Comparison of ENCODE assay signal across 8 cellular contexts in genomic region chr14:87805315-87805723, GRCh38.
DNase-seq lines count a peak whose midpoint lies in the region; FAIRE-seq and TF ChIP-seq lines count a peak whose summit lies in the region.

No MANE protein-coding gene starts in this region.

- no peaks in the 10 kb centered on the region for H3K9me3 ChIP-seq in left ventricle myocardium inferior (replicated peaks)

- intact Hi-C loops in left ventricle myocardium inferior (cut with micrococcal nuclease): loop anchor here (5.0 kb wide), 1 partner anchor 92 kb away; no protein-coding TSS in a partner anchor

- no peaks in the 10 kb centered on the region for H3K36me3 ChIP-seq in left ventricle myocardium inferior

- H3K27ac ChIP-seq in left ventricle myocardium inferior (replicated peaks): no peak overlapping the region

- TF ChIP-seq CTCF in left ventricle myocardium inferior (IDR thresholded peaks at IDR 0.05; ENCODE audit: borderline replicate concordance): peak; percentile 67

- no peaks in the 10 kb centered on the region for H3K27me3 ChIP-seq in left ventricle myocardium inferior (ENCODE audit: low read depth)

- no peak overlapping the region for H3K4me3 ChIP-seq in left ventricle myocardium inferior

- no peak for FAIRE-seq in H54 (lab: Jason Lieb, UNC)

- H3K4me1 ChIP-seq in left ventricle myocardium inferior: no peaks in the 10 kb centered on the region

- TF ChIP-seq POLR2A in H54 (IDR thresholded peaks at IDR 0.05; ENCODE audit: low read depth, low read length): no peak

- DNase-seq in NCI-H510A treated with DMSO at 0.1 percent for 48 hours (lab: John Stamatoyannopoulos, UW) (peak; percentile 6), NCI-H510A (lab: John Stamatoyannopoulos, UW) (no peak), H54 (ENCODE audit: insufficient read length, low spot score) (peak; percentile 13), NCI-H1694 treated with DMSO at 0.1 percent for 48 hours (lab: John Stamatoyannopoulos, UW) (peak; percentile 34), activated T-helper 1 cell treated with Interleukin-2 at 50 U/mL for 16 hours (ENCODE audit: low read depth) (peak; percentile 4), left ventricle myocardium inferior (peak; percentile 15), NCI-H345 (lab: John Stamatoyannopoulos, UW) (no peak)
- peak; percentile 1 to 16 (median 5) for DNase-seq in stimulated activated CD4-positive, alpha-beta T cell treated with anti-CD3 and anti-CD28 coated beads, TNF-alpha, amount 100 ng/mL, for 4 hours (ENCODE audit: low read depth in 3 of 3)

Comparison
In these comparisons a context has a peak if more than half of its experiments do, and no peak if none do; other contexts are left out.
1. DNase-seq: peak in NCI-H510A treated with DMSO at 0.1 percent for 48 hours (single experiment), H54 (single experiment), NCI-H1694 treated with DMSO at 0.1 percent for 48 hours (single experiment), activated T-helper 1 cell treated with Interleukin-2 at 50 U/mL for 16 hours (single experiment), left ventricle myocardium inferior (single experiment) and stimulated activated CD4-positive, alpha-beta T cell treated with anti-CD3 and anti-CD28 coated beads, TNF-alpha, amount 100 ng/mL, for 4 hours (3 of 3); none in NCI-H510A (single experiment) and NCI-H345 (single experiment).